In genomic region chr14:64703393-64704144, GRCh38 we compare ENCODE assay signal across 8 cellular contexts. TPM values are rescaled to one million over a fixed set of nuclear protein-coding genes. Genes with fewer than 3 reads are reported as not detected.
A peak's percentile ranks its signal among the peaks of the same experiment; 100 is the strongest.
DNase-seq lines count a peak whose midpoint lies in the region; ATAC-seq lines count a peak whose summit lies in the region.

No MANE protein-coding gene starts in this region.

- H3K4me3 Mint-ChIP-seq in activated T-helper 17 cell treated with anti-CD3 and anti-CD28 coated beads, Interleukin-2, amount 50 U/mL, for 72 hours, result peak overlapping the region; percentile 85
- H3K4me3 Mint-ChIP-seq in stimulated activated memory B cell treated with anti-CD40 and anti-IgM and Interleukin-4, amounts not matched to agents 10 μg/mL and 1 μg/mL and 100 μg/mL, for 72 hours, result peak overlapping the region; percentile 42

- DNase-seq in NCI-H1417 (lab: John Stamatoyannopoulos, UW) (peak; percentile 32 to 62 (median 48)), NCI-H1417 treated with DMSO at 0.1 percent for 48 hours (lab: John Stamatoyannopoulos, UW) (no peak)

- H3K9ac ChIP-seq in iPS-15b (ENCODE audit: low read depth, low read length), result no peak overlapping the region

- H3K9me3 Mint-ChIP-seq in activated T-helper 17 cell treated with anti-CD3 and anti-CD28 coated beads, Interleukin-2, amount 50 U/mL, for 72 hours, result no peaks in the 10 kb centered on the region
- no peaks in the 10 kb centered on the region for H3K9me3 Mint-ChIP-seq in stimulated activated memory B cell treated with anti-CD40 and anti-IgM and Interleukin-4, amounts not matched to agents 10 μg/mL and 1 μg/mL and 100 μg/mL, for 72 hours

- peaks cover 42% of the 10 kb centered on the region for H3K4me1 Mint-ChIP-seq in activated T-helper 17 cell treated with anti-CD3 and anti-CD28 coated beads, Interleukin-2, amount 50 U/mL, for 72 hours
- peaks cover 31% of the 10 kb centered on the region for H3K4me1 Mint-ChIP-seq in stimulated activated memory B cell treated with anti-CD40 and anti-IgM and Interleukin-4, amounts not matched to agents 10 μg/mL and 1 μg/mL and 100 μg/mL, for 72 hours

- H3K36me3 ChIP-seq in iPS-15b (ENCODE audit: control insufficient read depth, insufficient read depth, low read length), result no peaks in the 10 kb centered on the region

- no peaks in the 10 kb centered on the region for H3K27me3 Mint-ChIP-seq in activated T-helper 17 cell treated with anti-CD3 and anti-CD28 coated beads, Interleukin-2, amount 50 U/mL, for 72 hours
- H3K27me3 Mint-ChIP-seq in stimulated activated memory B cell treated with anti-CD40 and anti-IgM and Interleukin-4, amounts not matched to agents 10 μg/mL and 1 μg/mL and 100 μg/mL, for 72 hours, result peaks cover 59% of the 10 kb centered on the region

- H3K27ac Mint-ChIP-seq in activated T-helper 17 cell treated with anti-CD3 and anti-CD28 coated beads, Interleukin-2, amount 50 U/mL, for 72 hours, result peak overlapping the region; percentile 18
- H3K27ac Mint-ChIP-seq in stimulated activated memory B cell treated with anti-CD40 and anti-IgM and Interleukin-4, amounts not matched to agents 10 μg/mL and 1 μg/mL and 100 μg/mL, for 72 hours, result no peak overlapping the region

- no peaks in the 10 kb centered on the region for H3K36me3 Mint-ChIP-seq in activated T-helper 17 cell treated with anti-CD3 and anti-CD28 coated beads, Interleukin-2, amount 50 U/mL, for 72 hours (ENCODE audit: low read depth)
- H3K36me3 Mint-ChIP-seq in stimulated activated memory B cell treated with anti-CD40 and anti-IgM and Interleukin-4, amounts not matched to agents 10 μg/mL and 1 μg/mL and 100 μg/mL, for 72 hours, result no peaks in the 10 kb centered on the region

- no peak for ATAC-seq in activated T-helper 17 cell treated with anti-CD3 and anti-CD28 coated beads, Interleukin-2, amount 50 U/mL, for 72 hours (replicated peaks)
- no peak for ATAC-seq in stimulated activated memory B cell treated with anti-CD40 and anti-IgM and Interleukin-4, amounts not matched to agents 10 μg/mL and 1 μg/mL and 100 μg/mL, for 72 hours
- ATAC-seq in HG02763 (IDR thresholded peaks at IDR 0.05; ENCODE audit: unreplicated experiment) (no peak), GM18870 (IDR thresholded peaks at IDR 0.05; ENCODE audit: unreplicated experiment) (no peak), HG02884 (IDR thresholded peaks at IDR 0.05; ENCODE audit: unreplicated experiment) (no peak)

- H3K4me1 ChIP-seq in iPS-15b (ENCODE audit: control insufficient read depth, insufficient read depth, low read length), result peaks cover 55% of the 10 kb centered on the region

- peak overlapping the region; percentile 80 for H3K4me3 ChIP-seq in iPS-15b (ENCODE audit: low read depth, low read length)

- peaks cover 15% of the 10 kb centered on the region for H3K27me3 ChIP-seq in iPS-15b (ENCODE audit: control insufficient read depth, insufficient read depth, low read length)

- no peaks in the 10 kb centered on the region for H3K9me3 ChIP-seq in iPS-15b (ENCODE audit: control insufficient read depth, insufficient read depth, low read length)

RNA-seq across cellular contexts. Expression of gene PLEKHG3, which starts 0.7 kb away (rescaled TPM):
- 10 to 100 TPM; 17.2 to 19.2 TPM for total RNA-seq in activated T-helper 17 cell treated with anti-CD3 and anti-CD28 coated beads, Interleukin-2, amount 50 U/mL, for 72 hours
